Comparison of ENCODE assay signal across 8 cellular contexts in genomic region chr19:11673608-11674041, GRCh38.
DNase-seq lines count a peak whose midpoint lies in the region; ATAC-seq and TF ChIP-seq lines count a peak whose summit lies in the region.

No MANE protein-coding gene starts in this region.

- H3K4me3 ChIP-seq in AG10803 (ENCODE audit: low read length): peak overlapping the region; percentile 62
- H3K4me3 ChIP-seq in HEK293 (ENCODE audit: low read depth, low read length): no peak overlapping the region
- H3K4me3 ChIP-seq in right atrium auricular region: peak overlapping the region; percentile 45 to 56

- H3K4me1 ChIP-seq in HEK293 (ENCODE audit: control insufficient read depth, insufficient read depth, low read length) (no peaks in the 10 kb centered on the region), right atrium auricular region (peaks cover 0 to 8% of the 10 kb centered on the region in 2 donors)

- H3K27me3 ChIP-seq in right atrium auricular region: no peaks in the 10 kb centered on the region

- H3K36me3 ChIP-seq in HEK293 (ENCODE audit: control insufficient read depth in 2 of 2, insufficient read depth in 1 of 2, low read length in 2 of 2): peaks cover 0 to 22% of the 10 kb centered on the region in 2 experiments; a peak in 2 of 3 replicates
- no peaks in the 10 kb centered on the region for H3K36me3 ChIP-seq in right atrium auricular region

- ATAC-seq in GM21526 (IDR thresholded peaks at IDR 0.05; ENCODE audit: low FRiP score, unreplicated experiment): no peak

- H3K27ac ChIP-seq in HEK293 (ENCODE audit: extremely low read depth, low read depth, low read length): no peak overlapping the region
- peak overlapping the region in 1 of 2 donors; percentile 38 for H3K27ac ChIP-seq in right atrium auricular region

- POLR2A ChIA-PET in HEK293 (lab: Yijun Ruan, JAX): no interaction called here

- intact Hi-C loops in posterior vena cava (cut with DNase I): no loop called here

- H3K9me3 ChIP-seq in HEK293 (ENCODE audit: control insufficient read depth, insufficient read depth, low read depth, low read length) (no peaks in the 10 kb centered on the region), right atrium auricular region (no peaks in the 10 kb centered on the region)

- CTCF ChIA-PET in HEK293 (lab: Yijun Ruan, JAX): no interaction called here

- DNase-seq in AG10803 (ENCODE audit: low read depth) (peak; percentile 71), amniotic epithelial cell (ENCODE audit: low read depth) (peak; percentile 61), right atrium auricular region (ENCODE audit: low spot score) (peak; percentile 81), pons (ENCODE audit: low spot score) (peak; percentile 76), HUDEP-2 (lab: John Stamatoyannopoulos, UW; ENCODE audit: unreplicated experiment in 76 of 76) (no peak), posterior vena cava (ENCODE audit: low spot score) (no peak)

- TF ChIP-seq CTCF in AG10803 (conservative IDR thresholded peaks at IDR 0.05; ENCODE audit: low read length) (peak; percentile 89), HEK293 (tag by site-specific recombination; IDR thresholded peaks at IDR 0.05) (no peak), right atrium auricular region (IDR thresholded peaks at IDR 0.05) (peak; percentile 69 to 87)

TF ChIP-seq in HEK293, 187 proteins besides CTCF, POLR2A, EP300 and RAD21:
- TF ChIP-seq ZNF549 (tag by site-specific recombination; IDR thresholded peaks at IDR 0.05) (no peak), ZNF654 (tag by site-specific recombination; IDR thresholded peaks at IDR 0.05; ENCODE audit: low read depth) (peak; percentile 35)

Comparison
In these comparisons a context has a peak if more than half of its experiments do, and no peak if none do; other contexts are left out.
1. DNase-seq: peak in AG10803 (single experiment), amniotic epithelial cell (single experiment), right atrium auricular region (single experiment) and pons (single experiment); none in HUDEP-2 (0 of 76) and posterior vena cava (single experiment).